ENCODE assay signal across 21 cellular contexts in genomic region chr6:66307490-66307889, GRCh38.
"Had no signal": no experiment of that assay in that cellular context is flagged by ENCODE, and none has a peak within 500 bp of the region (broad histone marks: within the 10 kb centered on the region; RNA-seq: fewer than 3 reads in every experiment).

No MANE protein-coding gene starts in this region.

- DNase-seq: activated CD4-positive, alpha-beta T cell treated with anti-CD3 and anti-CD28 coated beads, Interleukin-2, amount 50 U/mL, for 48 hours; activated CD8-positive, alpha-beta memory T cell treated with anti-CD3 and anti-CD28 coated beads, Interleukin-2, amount 10 ng/mL, durations not matched to agents 7 days and 5 days; activated naive CD4-positive, alpha-beta T cell treated with anti-CD3 and anti-CD28 coated beads, Interleukin-2, amount 10 ng/mL, durations not matched to agents 7 days and 5 days; activated T-cell treated with anti-CD3 and anti-CD28 coated beads, Interleukin-2, amount 50 U/mL, for 1 hour; effector CD4-positive, alpha-beta T cell; esophagus squamous epithelium; glutamatergic neuron; hypothalamus; left ventricle myocardium superior; nucleus accumbens; stimulated activated CD4-positive, alpha-beta T cell treated with anti-CD3 and anti-CD28 coated beads, Interleukin-15, amount 100 ng/mL, for 24 hours; stimulated activated CD4-positive, alpha-beta T cell treated with anti-CD3 and anti-CD28 coated beads, Interleukin-4, amount 100 ng/mL, for 1 hour; stimulated activated naive B cell treated with anti-CD40 and anti-IgM and Interleukin-4, amounts not matched to agents 10 μg/mL and 1 μg/mL and 100 μg/mL, for 72 hours had no signal

- H3K27me3 Mint-ChIP-seq: activated CD8-positive, alpha-beta memory T cell treated with anti-CD3 and anti-CD28 coated beads, Interleukin-2, amount 10 ng/mL, durations not matched to agents 7 days and 5 days; activated naive CD4-positive, alpha-beta T cell treated with anti-CD3 and anti-CD28 coated beads, Interleukin-2, amount 10 ng/mL, durations not matched to agents 7 days and 5 days; memory B cell; natural killer cell treated with Interleukin-12 subunit alpha and Interleukin-12 subunit beta and Interleukin-15 and Interleukin-18, amount 100 ng/mL, for 72 hours; stimulated activated naive B cell treated with anti-CD40 and anti-IgM and Interleukin-4, amounts not matched to agents 10 μg/mL and 1 μg/mL and 100 μg/mL, for 72 hours had no signal

- H3K27ac ChIP-seq: coronary artery, esophagus squamous epithelium, foreskin keratinocyte, skin epidermis, tibial nerve, vagina, VCaP had no signal

- H3K36me3 Mint-ChIP-seq: activated CD8-positive, alpha-beta memory T cell treated with anti-CD3 and anti-CD28 coated beads, Interleukin-2, amount 10 ng/mL, durations not matched to agents 7 days and 5 days; activated naive CD4-positive, alpha-beta T cell treated with anti-CD3 and anti-CD28 coated beads, Interleukin-2, amount 10 ng/mL, durations not matched to agents 7 days and 5 days; stimulated activated naive B cell treated with anti-CD40 and anti-IgM and Interleukin-4, amounts not matched to agents 10 μg/mL and 1 μg/mL and 100 μg/mL, for 72 hours had no signal

- H3K4me3 Mint-ChIP-seq: activated CD8-positive, alpha-beta memory T cell treated with anti-CD3 and anti-CD28 coated beads, Interleukin-2, amount 10 ng/mL, durations not matched to agents 7 days and 5 days; activated naive CD4-positive, alpha-beta T cell treated with anti-CD3 and anti-CD28 coated beads, Interleukin-2, amount 10 ng/mL, durations not matched to agents 7 days and 5 days; memory B cell; natural killer cell treated with Interleukin-12 subunit alpha and Interleukin-12 subunit beta and Interleukin-15 and Interleukin-18, amount 100 ng/mL, for 72 hours; stimulated activated naive B cell treated with anti-CD40 and anti-IgM and Interleukin-4, amounts not matched to agents 10 μg/mL and 1 μg/mL and 100 μg/mL, for 72 hours had no signal

- H3K4me3 ChIP-seq: coronary artery, esophagus squamous epithelium, skin epidermis, tibial nerve, vagina had no signal

- H3K4me1 Mint-ChIP-seq: activated CD8-positive, alpha-beta memory T cell treated with anti-CD3 and anti-CD28 coated beads, Interleukin-2, amount 10 ng/mL, durations not matched to agents 7 days and 5 days; activated naive CD4-positive, alpha-beta T cell treated with anti-CD3 and anti-CD28 coated beads, Interleukin-2, amount 10 ng/mL, durations not matched to agents 7 days and 5 days; memory B cell; stimulated activated naive B cell treated with anti-CD40 and anti-IgM and Interleukin-4, amounts not matched to agents 10 μg/mL and 1 μg/mL and 100 μg/mL, for 72 hours had no signal

- H3K27me3 ChIP-seq: esophagus squamous epithelium, foreskin keratinocyte, tibial nerve, vagina had no signal

- H3K27ac Mint-ChIP-seq: activated CD8-positive, alpha-beta memory T cell treated with anti-CD3 and anti-CD28 coated beads, Interleukin-2, amount 10 ng/mL, durations not matched to agents 7 days and 5 days; activated naive CD4-positive, alpha-beta T cell treated with anti-CD3 and anti-CD28 coated beads, Interleukin-2, amount 10 ng/mL, durations not matched to agents 7 days and 5 days; memory B cell; natural killer cell treated with Interleukin-12 subunit alpha and Interleukin-12 subunit beta and Interleukin-15 and Interleukin-18, amount 100 ng/mL, for 72 hours; stimulated activated naive B cell treated with anti-CD40 and anti-IgM and Interleukin-4, amounts not matched to agents 10 μg/mL and 1 μg/mL and 100 μg/mL, for 72 hours had no signal

- H3K36me3 ChIP-seq: esophagus squamous epithelium, tibial nerve, vagina had no signal

- H3K4me1 ChIP-seq: esophagus squamous epithelium, foreskin keratinocyte, tibial nerve, vagina had no signal

- H3K9me3 ChIP-seq: vagina had no signal
